In the genomic region with DNA sequence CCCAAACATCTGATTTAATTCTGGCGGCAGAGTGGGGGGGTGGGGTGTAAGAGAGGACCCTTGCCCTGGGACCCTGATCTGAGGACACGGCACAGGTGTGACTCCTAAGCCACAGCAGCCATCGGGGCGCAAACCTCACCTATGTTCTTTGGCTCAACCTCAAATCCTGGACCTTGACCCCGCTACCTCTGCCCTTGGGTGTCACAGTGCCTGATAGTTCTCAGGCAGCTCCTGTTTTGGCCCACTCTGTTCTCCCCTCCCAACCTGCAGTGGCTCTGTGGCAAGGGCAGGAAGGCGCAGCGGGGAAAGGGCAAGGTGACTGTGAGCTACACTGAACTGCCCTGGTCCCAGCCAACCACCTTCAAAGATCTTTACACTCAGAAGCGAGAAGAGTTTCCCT, we compare ENCODE assay signal across 28 cellular contexts.
"Had no signal": no experiment of that assay in that cellular context is flagged by ENCODE, and none has a peak within 500 bp of the region (broad histone marks: within the 10 kb centered on the region; RNA-seq: fewer than 3 reads in every experiment).

No MANE protein-coding gene starts in this region.

- H3K4me1 Mint-ChIP-seq: stimulated activated effector memory CD8-positive, alpha-beta T cell treated with anti-CD3 and anti-CD28 coated beads, Interleukin-12 subunit alpha, Interleukin-12 subunit beta, amount 100 ng/mL, for 72 hours; stimulated activated memory B cell treated with anti-CD40 and anti-IgM and Interleukin-4, amounts not matched to agents 10 μg/mL and 1 μg/mL and 100 μg/mL, for 72 hours; stimulated activated naive CD8-positive, alpha-beta T cell treated with anti-CD3 and anti-CD28 coated beads, Interleukin-15, amount 100 ng/mL, for 72 hours had no signal

- ATAC-seq: stimulated activated effector memory CD8-positive, alpha-beta T cell treated with anti-CD3 and anti-CD28 coated beads, Interleukin-12 subunit alpha, Interleukin-12 subunit beta, amount 100 ng/mL, for 72 hours; stimulated activated memory B cell treated with anti-CD40 and anti-IgM and Interleukin-4, amounts not matched to agents 10 μg/mL and 1 μg/mL and 100 μg/mL, for 72 hours; stimulated activated naive B cell treated with anti-CD40 and anti-IgM and Interleukin-4, amounts not matched to agents 10 μg/mL and 1 μg/mL and 100 μg/mL, for 72 hours; stimulated activated naive CD8-positive, alpha-beta T cell treated with anti-CD3 and anti-CD28 coated beads, Interleukin-15, amount 100 ng/mL, for 72 hours; stimulated activated naive CD8-positive, alpha-beta T cell treated with anti-CD3 and anti-CD28 coated beads, Interleukin-15, Interleukin-2, amounts not matched to agents 100 U/mL and 50 U/mL, for 24 hours; upper lobe of right lung had no signal

- H3K27ac Mint-ChIP-seq: stimulated activated effector memory CD8-positive, alpha-beta T cell treated with anti-CD3 and anti-CD28 coated beads, Interleukin-12 subunit alpha, Interleukin-12 subunit beta, amount 100 ng/mL, for 72 hours; stimulated activated memory B cell treated with anti-CD40 and anti-IgM and Interleukin-4, amounts not matched to agents 10 μg/mL and 1 μg/mL and 100 μg/mL, for 72 hours; stimulated activated naive B cell treated with anti-CD40 and anti-IgM and Interleukin-4, amounts not matched to agents 10 μg/mL and 1 μg/mL and 100 μg/mL, for 72 hours; stimulated activated naive CD8-positive, alpha-beta T cell treated with anti-CD3 and anti-CD28 coated beads, Interleukin-15, amount 100 ng/mL, for 72 hours; stimulated activated naive CD8-positive, alpha-beta T cell treated with anti-CD3 and anti-CD28 coated beads, Interleukin-15, Interleukin-2, amounts not matched to agents 100 ng/mL and 50 ng/mL, for 24 hours; type B pancreatic cell had no signal

- H3K27me3 Mint-ChIP-seq: stimulated activated memory B cell treated with anti-CD40 and anti-IgM and Interleukin-4, amounts not matched to agents 10 μg/mL and 1 μg/mL and 100 μg/mL, for 72 hours; stimulated activated naive B cell treated with anti-CD40 and anti-IgM and Interleukin-4, amounts not matched to agents 10 μg/mL and 1 μg/mL and 100 μg/mL, for 72 hours; stimulated activated naive CD8-positive, alpha-beta T cell treated with anti-CD3 and anti-CD28 coated beads, Interleukin-15, amount 100 ng/mL, for 72 hours; stimulated activated naive CD8-positive, alpha-beta T cell treated with anti-CD3 and anti-CD28 coated beads, Interleukin-15, Interleukin-2, amounts not matched to agents 100 ng/mL and 50 ng/mL, for 24 hours; type B pancreatic cell had no signal

- H3K4me3 ChIP-seq: stomach, suprapubic skin, testis, thoracic aorta, thyroid gland, tibial artery, tibial nerve, transverse colon, upper lobe of left lung, upper lobe of right lung, uterus, vagina had no signal

- H3K36me3 Mint-ChIP-seq: stimulated activated effector memory CD8-positive, alpha-beta T cell treated with anti-CD3 and anti-CD28 coated beads, Interleukin-12 subunit alpha, Interleukin-12 subunit beta, amount 100 ng/mL, for 72 hours; type B pancreatic cell had no signal

- H3K27ac ChIP-seq: stomach, suprapubic skin, testis, thoracic aorta, thyroid gland, tibial artery, tibial nerve, transverse colon, upper lobe of left lung, upper lobe of right lung, uterus, vagina had no signal

- H3K4me3 Mint-ChIP-seq: stimulated activated effector memory CD8-positive, alpha-beta T cell treated with anti-CD3 and anti-CD28 coated beads, Interleukin-12 subunit alpha, Interleukin-12 subunit beta, amount 100 ng/mL, for 72 hours; stimulated activated memory B cell treated with anti-CD40 and anti-IgM and Interleukin-4, amounts not matched to agents 10 μg/mL and 1 μg/mL and 100 μg/mL, for 72 hours; stimulated activated naive B cell treated with anti-CD40 and anti-IgM and Interleukin-4, amounts not matched to agents 10 μg/mL and 1 μg/mL and 100 μg/mL, for 72 hours; stimulated activated naive CD8-positive, alpha-beta T cell treated with anti-CD3 and anti-CD28 coated beads, Interleukin-15, amount 100 ng/mL, for 72 hours; stimulated activated naive CD8-positive, alpha-beta T cell treated with anti-CD3 and anti-CD28 coated beads, Interleukin-15, Interleukin-2, amounts not matched to agents 100 ng/mL and 50 ng/mL, for 24 hours; type B pancreatic cell had no signal

- DNase-seq: stimulated activated CD4-positive, alpha-beta T cell treated with anti-CD3 and anti-CD28 coated beads, Interleukin-2, amount 100 ng/mL, for 48 hours; stimulated activated CD4-positive, alpha-beta T cell treated with anti-CD3 and anti-CD28 coated beads, Interleukin-4, amount 100 ng/mL, for 1 hour; stimulated activated CD4-positive, alpha-beta T cell treated with anti-CD3 and anti-CD28 coated beads, Interleukin-4, amount 100 ng/mL, for 24 hours; stimulated activated CD4-positive, alpha-beta T cell treated with anti-CD3 and anti-CD28 coated beads, Interleukin-4, amount 100 ng/mL, for 4 hours; stimulated activated CD8-positive, alpha-beta memory T cell treated with anti-CD3 and anti-CD28 coated beads, Interleukin-4, amount 100 ng/mL, for 48 hours; stimulated activated naive B cell treated with anti-CD40 and anti-IgM and Interleukin-4, amounts not matched to agents 10 μg/mL and 1 μg/mL and 100 μg/mL, for 72 hours; stimulated activated naive CD4-positive, alpha-beta T cell; stimulated activated naive CD4-positive, alpha-beta T cell treated with Interleukin-2 at 50 U/mL for 16 hours; stimulated activated naive CD8-positive, alpha-beta T cell treated with anti-CD3 and anti-CD28 coated beads, Interleukin-15, amount 100 ng/mL, for 72 hours; stimulated activated naive CD8-positive, alpha-beta T cell treated with anti-CD3 and anti-CD28 coated beads, Interleukin-15, Interleukin-2, amounts not matched to agents 100 U/mL and 50 U/mL, for 24 hours; stomach; substantia nigra; testis; thyroid gland; tibial artery; transverse colon; trophoblast cell; upper lobe of left lung; upper lobe of right lung; uterus had no signal

- H3K4me1 ChIP-seq: stomach, suprapubic skin, thyroid gland, tibial nerve, transverse colon, upper lobe of right lung, uterus, vagina had no signal

- H3K9me3 ChIP-seq: suprapubic skin, testis, thoracic aorta, thyroid gland, upper lobe of right lung had no signal

- H3K27me3 ChIP-seq: stomach, suprapubic skin, testis, thyroid gland, tibial artery, tibial nerve, transverse colon, upper lobe of left lung, upper lobe of right lung, uterus, vagina had no signal

- H3K36me3 ChIP-seq: thoracic aorta, thyroid gland, tibial artery, transverse colon, upper lobe of right lung, uterus, vagina had no signal
